Comparison of ENCODE assay signal across 32 cellular contexts in the genomic region with DNA sequence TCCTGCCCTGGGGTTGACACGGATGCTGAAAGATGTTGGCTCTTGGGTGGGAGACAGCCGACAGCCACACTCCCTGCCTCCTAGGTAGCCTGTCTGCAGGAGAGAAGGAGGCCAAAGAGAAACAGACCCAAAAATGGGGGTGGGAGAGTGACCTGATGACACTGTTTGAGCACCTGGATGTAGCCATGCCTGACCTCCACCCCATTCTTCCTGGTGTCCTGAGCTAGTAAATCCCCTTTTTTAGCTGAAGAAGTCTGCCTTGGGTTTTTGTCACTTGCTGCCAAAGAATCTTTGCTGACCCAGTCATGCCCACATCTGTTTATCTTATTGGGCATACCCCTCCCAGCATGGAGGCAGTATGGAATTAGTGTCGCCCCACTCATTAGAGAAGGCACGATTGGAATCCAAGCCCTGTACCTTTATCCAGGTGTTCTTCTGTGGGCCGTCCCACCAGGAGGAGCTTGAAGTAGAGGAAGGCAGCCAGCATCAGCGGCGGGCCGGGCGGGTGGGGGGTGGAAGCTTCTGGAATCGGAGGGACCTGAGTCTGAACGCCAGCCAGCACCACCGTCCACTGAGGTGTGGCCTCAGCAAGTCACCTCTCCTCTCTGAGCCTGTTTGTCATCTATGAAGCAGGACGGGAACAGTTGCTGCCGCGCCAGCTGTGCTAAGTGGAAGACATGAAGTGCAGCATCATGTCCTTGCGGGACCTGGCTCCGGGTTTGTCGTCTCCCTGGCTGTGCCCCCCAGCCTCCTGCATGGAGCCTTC. TPM values are rescaled to one million over a fixed set of nuclear protein-coding genes. Genes with fewer than 3 reads are reported as not detected.
A peak's percentile ranks its signal among the peaks of the same experiment; 100 is the strongest.
DNase-seq lines count a peak whose midpoint lies in the region; ATAC-seq and TF ChIP-seq lines count a peak whose summit lies in the region.
"Had no signal": no experiment of that assay in that cellular context is flagged by ENCODE, and none has a peak within 500 bp of the region (broad histone marks: within the 10 kb centered on the region; RNA-seq: fewer than 3 reads in every experiment).

No MANE protein-coding gene starts in this region.

- H3K27ac ChIP-seq in GM23338 (ENCODE audit: low read depth) (no peak overlapping the region), coronary artery (peak overlapping the region; percentile 88 to 97), osteoblast (ENCODE audit: low read depth, low read length) (no peak overlapping the region), testis (peak overlapping the region; percentile 76 to 81)
- H3K27ac ChIP-seq: neutrophil, SJCRH30 had no signal

- H3K27me3 Mint-ChIP-seq in GM23338 (ENCODE audit: insufficient read depth, low read depth, poor library complexity): peaks cover 7% of the 10 kb centered on the region
- no peaks in the 10 kb centered on the region for H3K27me3 Mint-ChIP-seq in activated CD8-positive, alpha-beta memory T cell treated with anti-CD3 and anti-CD28 coated beads, Interleukin-2, amount 10 ng/mL, durations not matched to agents 7 days and 5 days
- H3K27me3 Mint-ChIP-seq: activated naive CD4-positive, alpha-beta T cell treated with anti-CD3 and anti-CD28 coated beads, Interleukin-2, amount 50 U/mL, for 24 hours; CD4-positive, alpha-beta T cell; naive thymus-derived CD4-positive, alpha-beta T cell had no signal

- H3K9me3 Mint-ChIP-seq in GM23338: no peaks in the 10 kb centered on the region
- H3K9me3 Mint-ChIP-seq in activated CD8-positive, alpha-beta memory T cell treated with anti-CD3 and anti-CD28 coated beads, Interleukin-2, amount 10 ng/mL, durations not matched to agents 7 days and 5 days (ENCODE audit: low read depth): no peaks in the 10 kb centered on the region
- H3K9me3 Mint-ChIP-seq: activated naive CD4-positive, alpha-beta T cell treated with anti-CD3 and anti-CD28 coated beads, Interleukin-2, amount 50 U/mL, for 24 hours; CD4-positive, alpha-beta T cell; mesothelial cell of epicardium; naive thymus-derived CD4-positive, alpha-beta T cell had no signal

- intact Hi-C loops in testis (cut with DNase I; ENCODE audit: low total_unique reads): no loop called here

- no peaks in the 10 kb centered on the region for H3F3A ChIP-seq in GM23338 (replicated peaks; ENCODE audit: low read depth)

- H3K4me3 Mint-ChIP-seq in GM23338: no peak overlapping the region
- H3K4me3 Mint-ChIP-seq in activated CD8-positive, alpha-beta memory T cell treated with anti-CD3 and anti-CD28 coated beads, Interleukin-2, amount 10 ng/mL, durations not matched to agents 7 days and 5 days: no peak overlapping the region
- H3K4me3 Mint-ChIP-seq: activated naive CD4-positive, alpha-beta T cell treated with anti-CD3 and anti-CD28 coated beads, Interleukin-2, amount 50 U/mL, for 24 hours; CD4-positive, alpha-beta T cell; mesothelial cell of epicardium; naive thymus-derived CD4-positive, alpha-beta T cell had no signal

- H3K9me3 ChIP-seq in osteoblast (ENCODE audit: low read depth, low read length) (no peaks in the 10 kb centered on the region), testis (no peaks in the 10 kb centered on the region)
- H3K9me3 ChIP-seq: colonic mucosa, neutrophil, SJCRH30, suprapubic skin had no signal

- TF ChIP-seq POLR2A in testis (IDR thresholded peaks at IDR 0.05): no peak

- H3K9me2 ChIP-seq in GM23338 (ENCODE audit: insufficient read depth): no peaks in the 10 kb centered on the region

- H3K36me3 ChIP-seq in GM23338 (ENCODE audit: insufficient read depth) (no peaks in the 10 kb centered on the region), osteoblast (ENCODE audit: insufficient read depth, low read length) (peaks cover 22% of the 10 kb centered on the region), testis (ENCODE audit: low read depth, missing control alignments) (no peaks in the 10 kb centered on the region)

- no peak for DNase-seq in GM23338 (ENCODE audit: low spot score)
- no peak for DNase-seq in coronary artery (ENCODE audit: low spot score)
- peak; percentile 56 for DNase-seq in osteoblast (ENCODE audit: insufficient read length, low spot score, missing footprints)
- DNase-seq in testis: no peak
- no peak for DNase-seq in activated CD8-positive, alpha-beta memory T cell treated with anti-CD3 and anti-CD28 coated beads, Interleukin-2, amount 10 ng/mL, durations not matched to agents 7 days and 5 days
- no peak for DNase-seq in NCI-H1694 (lab: John Stamatoyannopoulos, UW)
- DNase-seq: activated CD4-positive, alpha-beta T cell treated with anti-CD3 and anti-CD28 coated beads for 48 hours; activated T-cell treated with anti-CD3 and anti-CD28 coated beads for 4 hours; amygdala; CD4-positive, alpha-beta T cell; colonic mucosa; DMS 273 treated with DMSO at 0.1 percent for 48 hours; effector CD8-positive, alpha-beta T cell; naive thymus-derived CD4-positive, alpha-beta T cell; NCI-H1048; NCI-H1694 treated with DMSO at 0.1 percent for 48 hours; NCI-H82; SJCRH30; stimulated activated CD4-positive, alpha-beta T cell treated with anti-CD3 and anti-CD28 coated beads, Interleukin-15, amount 100 ng/mL, for 24 hours; stimulated activated CD4-positive, alpha-beta T cell treated with anti-CD3 and anti-CD28 coated beads, Interleukin-4, amount 100 ng/mL, for 4 hours; T1000 had no signal

- TF ChIP-seq CTCF in GM23338 (conservative IDR thresholded peaks at IDR 0.05; ENCODE audit: low read depth in 2 of 2) (no peak), coronary artery (IDR thresholded peaks at IDR 0.05) (no peak), osteoblast (IDR thresholded peaks at IDR 0.05; ENCODE audit: extremely low read depth, low read depth, low read length) (no peak), testis (IDR thresholded peaks at IDR 0.05) (no peak)

- H3K79me2 ChIP-seq in GM23338 (replicated peaks; ENCODE audit: insufficient read depth): no peaks in the 10 kb centered on the region
- H3K79me2 ChIP-seq in osteoblast (ENCODE audit: insufficient read depth, low read length): no peaks in the 10 kb centered on the region

- H4K20me1 ChIP-seq in GM23338 (replicated peaks; ENCODE audit: insufficient read depth): no peaks in the 10 kb centered on the region
- H4K20me1 ChIP-seq in osteoblast (ENCODE audit: insufficient read depth, low read length): no peaks in the 10 kb centered on the region

- H3K36me3 Mint-ChIP-seq in GM23338 (ENCODE audit: low read depth): peaks cover 4% of the 10 kb centered on the region; the same call in 1 of the 3 replicates
- peaks cover 3% of the 10 kb centered on the region for H3K36me3 Mint-ChIP-seq in activated CD8-positive, alpha-beta memory T cell treated with anti-CD3 and anti-CD28 coated beads, Interleukin-2, amount 10 ng/mL, durations not matched to agents 7 days and 5 days

- H3K4me1 Mint-ChIP-seq in GM23338: peaks cover 5% of the 10 kb centered on the region; the same call in 2 of the 3 replicates
- no peaks in the 10 kb centered on the region for H3K4me1 Mint-ChIP-seq in activated CD8-positive, alpha-beta memory T cell treated with anti-CD3 and anti-CD28 coated beads, Interleukin-2, amount 10 ng/mL, durations not matched to agents 7 days and 5 days
- H3K4me1 Mint-ChIP-seq: activated naive CD4-positive, alpha-beta T cell treated with anti-CD3 and anti-CD28 coated beads, Interleukin-2, amount 50 U/mL, for 24 hours had no signal

- no peak overlapping the region for H2AFZ ChIP-seq in GM23338
- H2AFZ ChIP-seq in osteoblast (ENCODE audit: low read length): no peak overlapping the region

- H3K27me3 ChIP-seq in GM23338 (ENCODE audit: insufficient read depth) (no peaks in the 10 kb centered on the region), osteoblast (ENCODE audit: insufficient read depth, low read length) (no peaks in the 10 kb centered on the region), testis (no peaks in the 10 kb centered on the region)
- H3K27me3 ChIP-seq: colonic mucosa, neutrophil, SJCRH30, suprapubic skin had no signal

- H3K4me1 ChIP-seq in GM23338 (ENCODE audit: insufficient read depth) (no peaks in the 10 kb centered on the region), osteoblast (ENCODE audit: insufficient read depth, low read length) (peaks cover 18% of the 10 kb centered on the region), testis (peaks cover 15% of the 10 kb centered on the region)
- H3K4me1 ChIP-seq: colonic mucosa, SJCRH30 had no signal

- 0 out of 2 replicates have a peak overlapping the region, but pooled peaks have one; percentile 56 for H3K27ac Mint-ChIP-seq in GM23338
- H3K27ac Mint-ChIP-seq in activated CD8-positive, alpha-beta memory T cell treated with anti-CD3 and anti-CD28 coated beads, Interleukin-2, amount 10 ng/mL, durations not matched to agents 7 days and 5 days: no peak overlapping the region
- H3K27ac Mint-ChIP-seq: activated naive CD4-positive, alpha-beta T cell treated with anti-CD3 and anti-CD28 coated beads, Interleukin-2, amount 50 U/mL, for 24 hours; CD4-positive, alpha-beta T cell; mesothelial cell of epicardium had no signal

- CTCF ChIA-PET in activated CD8-positive, alpha-beta memory T cell treated with anti-CD3 and anti-CD28 coated beads, Interleukin-2, amount 10 ng/mL, durations not matched to agents 7 days and 5 days (lab: Charles Lee): no interaction called here

- ATAC-seq in GM23338 (no peak), HG03045 (IDR thresholded peaks at IDR 0.05; ENCODE audit: unreplicated experiment) (no peak), HG02970 (IDR thresholded peaks at IDR 0.05; ENCODE audit: low FRiP score, unreplicated experiment) (no peak)
- no peak for ATAC-seq in activated CD8-positive, alpha-beta memory T cell treated with anti-CD3 and anti-CD28 coated beads, Interleukin-2, amount 10 ng/mL, durations not matched to agents 7 days and 5 days
- ATAC-seq: HCT116; naive thymus-derived CD4-positive, alpha-beta T cell had no signal

- H3K4me3 ChIP-seq in GM23338 (no peak overlapping the region), coronary artery (peak overlapping the region; percentile 40), osteoblast (ENCODE audit: insufficient read depth, low read length) (no peak overlapping the region), testis (no peak overlapping the region)
- H3K4me3 ChIP-seq: colonic mucosa, SJCRH30, suprapubic skin had no signal

- 75 to 79% methylated on average over 8 to 18 of the region's 18 CpGs for WGBS in testis, 2 donors

- H3K4me2 ChIP-seq in GM23338: no peak overlapping the region
- no peak overlapping the region for H3K4me2 ChIP-seq in osteoblast (ENCODE audit: insufficient read depth, low read length)

RNA-seq across cellular contexts. Expression of a gene that starts 37.8 kb away (rescaled TPM):
- 13.7 and 27.7 TPM in 2 replicates for total RNA-seq in GM23338 (2014; rRNA removed; shearing (Covaris generic))
- polyA plus RNA-seq in GM23338 (2016; fragmentation: Nextera tagmentation; extraction: Ambion mirVana): 14.3 TPM in 2 replicates
- total RNA-seq in osteoblast: 10.9 and 11.8 TPM in 2 replicates
- total RNA-seq in testis: 10 to 100 TPM; 42.6 to 47.1 TPM
- 68.9 TPM for polyA plus RNA-seq in testis (ENCODE audit: insufficient read depth, low read depth, low replicate concordance)
- total RNA-seq in activated CD8-positive, alpha-beta memory T cell treated with anti-CD3 and anti-CD28 coated beads, Interleukin-2, amount 10 ng/mL, durations not matched to agents 7 days and 5 days: 10 to 100 TPM; 27.3 to 27.7 TPM

RNA-seq across cellular contexts. Expression of a gene that starts 37.9 kb away (rescaled TPM):
- total RNA-seq in GM23338 (2014; rRNA removed; shearing (Covaris generic)): 46.6 and 62.4 TPM in 2 replicates
- polyA plus RNA-seq in GM23338 (2016; fragmentation: Nextera tagmentation; extraction: Ambion mirVana) (232 and 238 TPM in 2 replicates), testis (ENCODE audit: insufficient read depth, low read depth, low replicate concordance) (96.2 TPM)
- total RNA-seq in osteoblast (45.7 and 51.0 TPM in 2 replicates), testis (10 to 100 TPM; 43.2 to 45.0 TPM)
- total RNA-seq in activated CD8-positive, alpha-beta memory T cell treated with anti-CD3 and anti-CD28 coated beads, Interleukin-2, amount 10 ng/mL, durations not matched to agents 7 days and 5 days: 10 to 100 TPM; 56.6 to 70.2 TPM

RNA-seq across cellular contexts. Expression of a gene that starts 39.3 kb away (rescaled TPM):
- not detected in 2 replicates for total RNA-seq in GM23338 (2014; rRNA removed; shearing (Covaris generic))
- polyA plus RNA-seq in GM23338 (2016; fragmentation: Nextera tagmentation; extraction: Ambion mirVana) (not detected in 2 replicates), testis (ENCODE audit: insufficient read depth, low read depth, low replicate concordance) (not detected)
- total RNA-seq in osteoblast (not detected in 2 replicates), testis (not detected)
- not detected for total RNA-seq in activated CD8-positive, alpha-beta memory T cell treated with anti-CD3 and anti-CD28 coated beads, Interleukin-2, amount 10 ng/mL, durations not matched to agents 7 days and 5 days
- total RNA-seq: CD4-positive, alpha-beta T cell; colonic mucosa; liver; mesothelial cell of epicardium; naive thymus-derived CD4-positive, alpha-beta T cell; NCI-H460; posterior vena cava; sciatic nerve; SJCRH30; suprapubic skin had no signal
- polyA plus RNA-seq: liver had no signal

Comparison
In these comparisons a context has a peak if more than half of its experiments do, and no peak if none do; other contexts are left out.
1. H3K27ac ChIP-seq: peak in coronary artery (2 of 2) and testis (2 of 2); none in GM23338 (single experiment) and osteoblast (single experiment).